9 cellular contexts compared by ENCODE assay signal in the genomic region with DNA sequence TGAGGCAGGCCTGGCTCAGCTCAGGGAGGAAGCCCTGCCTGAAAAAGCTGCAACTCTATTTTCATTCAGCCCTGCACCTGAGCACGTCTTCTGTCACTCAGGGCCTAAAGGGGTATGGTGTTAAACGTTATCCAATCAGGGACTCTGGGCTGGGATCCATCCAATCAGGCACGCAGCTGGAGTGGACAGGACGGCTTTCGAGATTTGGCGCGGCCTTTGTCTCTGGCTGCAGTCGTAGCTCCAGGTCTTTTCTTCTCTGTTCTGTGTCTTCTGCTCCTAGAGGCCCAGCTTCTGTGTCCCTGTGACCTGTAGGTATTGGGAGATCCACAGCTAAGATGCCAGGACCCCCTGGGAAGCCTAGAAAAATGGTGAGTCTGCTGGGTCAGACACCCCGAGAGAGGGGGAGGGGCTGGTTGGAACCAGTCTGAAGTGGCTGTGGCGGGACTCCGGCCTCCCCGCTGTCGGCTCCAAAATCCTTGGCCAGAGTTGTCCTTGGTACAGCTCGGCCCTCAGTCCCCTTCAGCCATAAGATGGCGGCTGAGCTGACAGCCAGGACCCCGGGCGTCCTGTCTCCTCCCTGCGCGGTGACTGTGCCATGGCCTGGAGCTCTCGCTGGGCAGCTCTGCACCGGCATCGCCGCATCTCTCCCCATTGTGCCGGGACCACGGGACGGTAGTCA. TPM values are rescaled to one million over a fixed set of nuclear protein-coding genes. Genes with fewer than 3 reads are reported as not detected.
DNase-seq lines count a peak whose midpoint lies in the region; ATAC-seq and TF ChIP-seq lines count a peak whose summit lies in the region.
"Had no signal": no experiment of that assay in that cellular context is flagged by ENCODE, and none has a peak within 500 bp of the region (broad histone marks: within the 10 kb centered on the region; RNA-seq: fewer than 3 reads in every experiment).

No MANE protein-coding gene starts in this region.

- no peak overlapping the region for H3K4me3 Mint-ChIP-seq in activated CD8-positive, alpha-beta T cell treated with anti-CD3 and anti-CD28 coated beads for 36 hours
- H3K4me3 Mint-ChIP-seq: activated naive CD4-positive, alpha-beta T cell treated with anti-CD3 and anti-CD28 coated beads, Interleukin-2, amount 10 ng/mL, durations not matched to agents 7 days and 5 days had no signal

- H3K36me3 Mint-ChIP-seq in activated CD8-positive, alpha-beta T cell treated with anti-CD3 and anti-CD28 coated beads for 36 hours (ENCODE audit: low read depth) = peaks cover 6% of the 10 kb centered on the region

- H3K9me3 ChIP-seq in left lung (peaks cover 0 to 16% of the 10 kb centered on the region in 2 donors), thoracic aorta (no peaks in the 10 kb centered on the region)

- TF ChIP-seq CTCF in left lung (IDR thresholded peaks at IDR 0.05) (no peak), thoracic aorta (IDR thresholded peaks at IDR 0.05) (no peak)
- TF ChIP-seq CTCF in activated CD8-positive, alpha-beta T cell treated with anti-CD3 and anti-CD28 coated beads for 36 hours (IDR thresholded peaks at IDR 0.05) = no peak

- intact Hi-C loops in left lung (cut with DNase I) = no loop called here
- intact Hi-C loops in activated CD8-positive, alpha-beta T cell treated with anti-CD3 and anti-CD28 coated beads for 36 hours (cut with micrococcal nuclease) = no loop called here

- H3K4me1 Mint-ChIP-seq in activated CD8-positive, alpha-beta T cell treated with anti-CD3 and anti-CD28 coated beads for 36 hours (ENCODE audit: low read depth) = peaks cover 5% of the 10 kb centered on the region

- H3K36me3 ChIP-seq in left lung (no peaks in the 10 kb centered on the region), thoracic aorta (no peaks in the 10 kb centered on the region)

- H3K4me3 ChIP-seq in left lung (peak overlapping the region; percentile 6 to 12), thoracic aorta (peak overlapping the region; percentile 69)

- H3K27me3 ChIP-seq in left lung = peaks cover 2 to 53% of the 10 kb centered on the region in 2 donors
- no peaks in the 10 kb centered on the region for H3K27me3 ChIP-seq in thoracic aorta (replicated peaks; ENCODE audit: insufficient read depth)

- CTCF ChIA-PET in activated CD8-positive, alpha-beta T cell treated with anti-CD3 and anti-CD28 coated beads for 36 hours (lab: Charles Lee) = no interaction called here

- no peak overlapping the region for H3K27ac Mint-ChIP-seq in activated CD8-positive, alpha-beta T cell treated with anti-CD3 and anti-CD28 coated beads for 36 hours
- H3K27ac Mint-ChIP-seq: activated naive CD4-positive, alpha-beta T cell treated with anti-CD3 and anti-CD28 coated beads, Interleukin-2, amount 10 ng/mL, durations not matched to agents 7 days and 5 days had no signal

- ATAC-seq in left lung (peak; percentile 72), thoracic aorta (ENCODE audit: insufficient number of reproducible peaks, low FRiP score, low read depth) (peak; percentile 56), GM18873 (IDR thresholded peaks at IDR 0.05; ENCODE audit: low FRiP score, unreplicated experiment) (no peak)
- no peak for ATAC-seq in activated CD8-positive, alpha-beta T cell treated with anti-CD3 and anti-CD28 coated beads for 36 hours

- POLR2A ChIA-PET in activated CD8-positive, alpha-beta T cell treated with anti-CD3 and anti-CD28 coated beads for 36 hours (lab: Charles Lee) = interaction anchor here (0.6 kb wide), 1 partner anchor 75 kb away, joined by 3 read pairs; no protein-coding TSS in a partner anchor

- peaks cover 11% of the 10 kb centered on the region for H3K27me3 Mint-ChIP-seq in activated CD8-positive, alpha-beta T cell treated with anti-CD3 and anti-CD28 coated beads for 36 hours

- no peak overlapping the region for H3K27ac ChIP-seq in caudate nucleus (ENCODE audit: low read depth, low read length)
- no peak overlapping the region for H3K27ac ChIP-seq in left lung
- H3K27ac ChIP-seq in thoracic aorta = no peak overlapping the region
- H3K27ac ChIP-seq: HL-60 had no signal

- peaks cover 2% of the 10 kb centered on the region for H3K9me3 Mint-ChIP-seq in activated CD8-positive, alpha-beta T cell treated with anti-CD3 and anti-CD28 coated beads for 36 hours

- DNase-seq in NCI-H510A treated with DMSO at 0.1 percent for 48 hours (lab: John Stamatoyannopoulos, UW) = peak; percentile 74
- DNase-seq in caudate nucleus (lab: John Stamatoyannopoulos, UW) = peak in 31 of 61 donors; percentile 2 to 65 (median 22)
- peak in 1 of 2 donors; percentile 45 for DNase-seq in left lung
- DNase-seq in thoracic aorta (ENCODE audit: low spot score) = peak; percentile 18
- DNase-seq in activated CD8-positive, alpha-beta T cell treated with anti-CD3 and anti-CD28 coated beads for 36 hours = no peak
- no peak for DNase-seq in NCI-H1694 treated with DMSO at 0.1 percent for 48 hours (lab: John Stamatoyannopoulos, UW)
- DNase-seq: activated naive CD4-positive, alpha-beta T cell treated with anti-CD3 and anti-CD28 coated beads, Interleukin-2, amount 10 ng/mL, durations not matched to agents 7 days and 5 days had no signal

- H3K4me1 ChIP-seq in left lung (peaks cover 2 to 6% of the 10 kb centered on the region in 2 donors), thoracic aorta (ENCODE audit: control insufficient read depth in 1 of 2, low read depth in 2 of 2) (peaks cover 0 to 4% of the 10 kb centered on the region in 2 donors)

RNA-seq across cellular contexts. Expression of a gene that starts 11.7 kb away (rescaled TPM):
- total RNA-seq in left lung = 10 to 100 TPM; 14.0 to 20.3 TPM
- total RNA-seq in thoracic aorta = 10 to 100 TPM; 32.6 to 35.4 TPM
- total RNA-seq in activated CD8-positive, alpha-beta T cell treated with anti-CD3 and anti-CD28 coated beads for 36 hours = 10 to 100 TPM; 13.6 to 13.7 TPM

Comparison
In these comparisons a context has a peak if more than half of its experiments do, and no peak if none do; other contexts are left out.
1. DNase-seq: peak in NCI-H510A treated with DMSO at 0.1 percent for 48 hours (single experiment), caudate nucleus (31 of 61) and thoracic aorta (single experiment); none in activated CD8-positive, alpha-beta T cell treated with anti-CD3 and anti-CD28 coated beads for 36 hours (single experiment) and NCI-H1694 treated with DMSO at 0.1 percent for 48 hours (single experiment).
2. ATAC-seq: peak in left lung (single experiment) and thoracic aorta (single experiment); none in activated CD8-positive, alpha-beta T cell treated with anti-CD3 and anti-CD28 coated beads for 36 hours (single experiment) and GM18873 (single experiment).